1 cellular context compared by ENCODE assay signal in genomic region chr17:73304971-73305786, GRCh38.
TF ChIP-seq lines count a peak whose summit lies in the region.

No MANE protein-coding gene starts in this region.

TF ChIP-seq in SK-N-SH treated with all-trans-retinoic acid at 6 μM for 48 hours, 23 proteins besides CTCF, POLR2A, EP300 and RAD21 (continued from another document):
- TF ChIP-seq TSHZ2 (CRISPR knock-in tag; IDR thresholded peaks at IDR 0.05) = no peak
